Comparison of ENCODE assay signal across 9 cellular contexts in genomic region chr1:115980998-115981993, GRCh38. TPM values are rescaled to one million over a fixed set of nuclear protein-coding genes. Genes with fewer than 3 reads are reported as not detected.
A peak's percentile ranks its signal among the peaks of the same experiment; 100 is the strongest.
DNase-seq lines count a peak whose midpoint lies in the region; ATAC-seq and TF ChIP-seq lines count a peak whose summit lies in the region.
"Had no signal": no experiment of that assay in that cellular context is flagged by ENCODE, and none has a peak within 500 bp of the region (broad histone marks: within the 10 kb centered on the region; RNA-seq: fewer than 3 reads in every experiment).

No MANE protein-coding gene starts in this region.

- no peaks in the 10 kb centered on the region for H3K36me3 Mint-ChIP-seq in central memory CD8-positive, alpha-beta T cell (ENCODE audit: insufficient read depth)

- peaks cover 6% of the 10 kb centered on the region for H3K4me1 Mint-ChIP-seq in central memory CD8-positive, alpha-beta T cell

- DNase-seq in NCI-H1417 (lab: John Stamatoyannopoulos, UW) (peak; percentile 54 to 78 (median 61)), NCI-H1417 treated with DMSO at 0.1 percent for 48 hours (lab: John Stamatoyannopoulos, UW) (no peak), NOMO-1 treated with DMSO at 0.1 percent for 48 hours (lab: John Stamatoyannopoulos, UW; ENCODE audit: unreplicated experiment) (peak; percentile 58), tibial nerve (ENCODE audit: low spot score in 2 of 2) (no peak)
- DNase-seq in central memory CD8-positive, alpha-beta T cell (ENCODE audit: low spot score in 2 of 2) = no peak

- H3K9me3 ChIP-seq in tibial nerve = no peaks in the 10 kb centered on the region

- no peaks in the 10 kb centered on the region for H3K36me3 ChIP-seq in tibial nerve
- H3K36me3 ChIP-seq: BLaER1 treated with 17β-estradiol and CSF1 and Interleukin-3, amounts not matched to agents 10 nM and 100 nM had no signal

- no peaks in the 10 kb centered on the region for H3K9me3 Mint-ChIP-seq in central memory CD8-positive, alpha-beta T cell

- TF ChIP-seq CTCF in tibial nerve (IDR thresholded peaks at IDR 0.05) = peak; percentile 37 to 44 (median 41)

- no peak overlapping the region for H3K4me3 Mint-ChIP-seq in central memory CD8-positive, alpha-beta T cell

- TF ChIP-seq EP300 in tibial nerve (IDR thresholded peaks at IDR 0.05) = no peak

- H3K4me1 ChIP-seq in tibial nerve = peaks cover 0 to 12% (median 0%) of the 10 kb centered on the region in 4 donors

- no peak for TF ChIP-seq POLR2A in tibial nerve (IDR thresholded peaks at IDR 0.05)

- ATAC-seq in HG02623 (IDR thresholded peaks at IDR 0.05; ENCODE audit: unreplicated experiment) = peak; percentile 40
- peak; percentile 24 for ATAC-seq in central memory CD8-positive, alpha-beta T cell (replicated peaks; ENCODE audit: extremely low read depth, poor library complexity, severe bottlenecking)
- no peak for ATAC-seq in HG02938 (IDR thresholded peaks at IDR 0.05; ENCODE audit: unreplicated experiment)

- H3K27ac Mint-ChIP-seq in central memory CD8-positive, alpha-beta T cell (ENCODE audit: low read depth) = no peak overlapping the region

- H3K27ac ChIP-seq in layer of hippocampus (ENCODE audit: low read depth, low read length) (peak overlapping the region; percentile 32), tibial nerve (no peak overlapping the region)
- H3K27ac ChIP-seq: BLaER1 treated with 17β-estradiol and CSF1 and Interleukin-3, amounts not matched to agents 10 nM and 100 nM had no signal

- WGBS in tibial nerve, 2 donors = 63% methylated on average over 3 of the region's 3 CpGs

- peaks cover 19% of the 10 kb centered on the region for H3K27me3 Mint-ChIP-seq in central memory CD8-positive, alpha-beta T cell

- no peaks in the 10 kb centered on the region for H3K27me3 ChIP-seq in layer of hippocampus (ENCODE audit: control insufficient read depth, insufficient read depth, low read length)
- no peaks in the 10 kb centered on the region for H3K27me3 ChIP-seq in tibial nerve

- no peak overlapping the region for H3K4me3 ChIP-seq in tibial nerve
- H3K4me3 ChIP-seq: BLaER1 treated with 17β-estradiol and CSF1 and Interleukin-3, amounts not matched to agents 10 nM and 100 nM had no signal

RNA-seq across cellular contexts. Expression of gene SLC22A15, which starts 5.0 kb away (rescaled TPM):
- 1 to 10 TPM; 1.7 to 8.8 (median 4.8) TPM for total RNA-seq in tibial nerve

Comparison
In these comparisons a context has a peak if more than half of its experiments do, and no peak if none do; other contexts are left out.
1. DNase-seq: peak in NCI-H1417 (3 of 3) and NOMO-1 treated with DMSO at 0.1 percent for 48 hours (single experiment); none in NCI-H1417 treated with DMSO at 0.1 percent for 48 hours (single experiment), central memory CD8-positive, alpha-beta T cell (0 of 2) and tibial nerve (0 of 2).